13 cellular contexts compared by ENCODE assay signal in genomic region chr6:329888-330691, GRCh38. TPM values are rescaled to one million over a fixed set of nuclear protein-coding genes. Genes with fewer than 3 reads are reported as not detected.
A peak's percentile ranks its signal among the peaks of the same experiment; 100 is the strongest.
DNase-seq lines count a peak whose midpoint lies in the region; ATAC-seq and TF ChIP-seq lines count a peak whose summit lies in the region.
"Had no signal": no experiment of that assay in that cellular context is flagged by ENCODE, and none has a peak within 500 bp of the region (broad histone marks: within the 10 kb centered on the region; RNA-seq: fewer than 3 reads in every experiment).

No MANE protein-coding gene starts in this region.

- no peak overlapping the region for H3K4me2 ChIP-seq in neuronal stem cell (ENCODE audit: insufficient read depth, low read length, poor library complexity, severe bottlenecking)

- H3K36me3 ChIP-seq in brain microvascular endothelial cell (replicated peaks) (peaks cover 4% of the 10 kb centered on the region), neuronal stem cell (replicated peaks in 1 of 2; ENCODE audit: control insufficient read depth in 2 of 2, insufficient read depth in 2 of 2, low read length in 2 of 2) (no peaks in the 10 kb centered on the region), ascending aorta (no peaks in the 10 kb centered on the region)

- H3K14ac ChIP-seq in neuronal stem cell (ENCODE audit: low read length) = no peak overlapping the region

- H2AK5ac ChIP-seq in neuronal stem cell (ENCODE audit: low read depth, low read length) = no peak overlapping the region

- ATAC-seq in HG02798 (IDR thresholded peaks at IDR 0.05; ENCODE audit: poor library complexity, unreplicated experiment) = peak; percentile 18
- no peak for ATAC-seq in GM18519 (IDR thresholded peaks at IDR 0.05; ENCODE audit: low FRiP score, unreplicated experiment)
- no peak for ATAC-seq in GM18498 (IDR thresholded peaks at IDR 0.05; ENCODE audit: unreplicated experiment)
- ATAC-seq: stimulated activated naive CD8-positive, alpha-beta T cell treated with anti-CD3 and anti-CD28 coated beads, Interleukin-15, amount 100 ng/mL, for 72 hours had no signal

- H4K8ac ChIP-seq in neuronal stem cell (ENCODE audit: low read depth, low read length) = no peak overlapping the region

- peak overlapping the region; percentile 19; the same call in 1 of the 2 replicates for H3K4me3 ChIP-seq in GM08714 (ENCODE audit: low read length)
- no peak overlapping the region for H3K4me3 ChIP-seq in brain microvascular endothelial cell (ENCODE audit: low read depth, low read length)
- H3K4me3 ChIP-seq in neuronal stem cell (ENCODE audit: low read length in 2 of 2) = no peak overlapping the region
- H3K4me3 ChIP-seq in ascending aorta = no peak overlapping the region

- H3K79me1 ChIP-seq in neuronal stem cell (ENCODE audit: low read depth, low read length) = peaks cover 1% of the 10 kb centered on the region

- H4K91ac ChIP-seq in neuronal stem cell (ENCODE audit: low read depth, low read length, poor library complexity) = no peak overlapping the region

- H3K27me3 ChIP-seq in brain microvascular endothelial cell (replicated peaks) (no peaks in the 10 kb centered on the region), neuronal stem cell (ENCODE audit: control insufficient read depth in 3 of 3, insufficient read depth in 3 of 3, low read depth in 1 of 3, low read length in 3 of 3) (no peaks in the 10 kb centered on the region), ascending aorta (no peaks in the 10 kb centered on the region)

- no peak overlapping the region for H3K4ac ChIP-seq in neuronal stem cell (ENCODE audit: low read length)

- peak overlapping the region; percentile 17 for H3K23ac ChIP-seq in neuronal stem cell (ENCODE audit: low read depth, low read length, poor library complexity)

- H2AFZ ChIP-seq in neuronal stem cell (ENCODE audit: low read length) = no peak overlapping the region

- no peak overlapping the region for H2BK15ac ChIP-seq in neuronal stem cell (ENCODE audit: low read length)

- no peak overlapping the region for H2BK12ac ChIP-seq in neuronal stem cell (ENCODE audit: low read length)

- H3K4me1 ChIP-seq in neuronal stem cell (ENCODE audit: control insufficient read depth in 2 of 2, insufficient read depth in 1 of 2, low read depth in 1 of 2, low read length in 2 of 2) (no peaks in the 10 kb centered on the region), ascending aorta (peaks cover 3 to 8% of the 10 kb centered on the region in 2 donors)

- no peak overlapping the region for H3K18ac ChIP-seq in neuronal stem cell (ENCODE audit: low read length)

- no CpG with 5 or more reads among the region's 15 CpGs for WGBS in neuronal stem cell (ENCODE audit: extremely low coverage in 2 of 2, insufficient read length in 2 of 2, insufficient replicate concordance in 1 of 2), 2 donors

- H2BK120ac ChIP-seq in neuronal stem cell (ENCODE audit: low read depth, low read length) = no peak overlapping the region

- TF ChIP-seq CTCF in brain microvascular endothelial cell (IDR thresholded peaks at IDR 0.05; ENCODE audit: low read depth, low read length, missing control alignments) (peak; percentile 10), ascending aorta (IDR thresholded peaks at IDR 0.05) (no peak)

- no peak overlapping the region for H3K9ac ChIP-seq in neuronal stem cell (ENCODE audit: low read depth, low read length, poor library complexity)

- no peak overlapping the region for H2BK5ac ChIP-seq in neuronal stem cell (ENCODE audit: low read length)

- H3K9me3 ChIP-seq in neuronal stem cell (replicated peaks in 1 of 2; ENCODE audit: control insufficient read depth in 2 of 2, insufficient read depth in 1 of 2, low read depth in 1 of 2, low read length in 2 of 2) (peaks cover 0 to 23% of the 10 kb centered on the region in 2 donors), ascending aorta (no peaks in the 10 kb centered on the region)

- in situ Hi-C loops in brain microvascular endothelial cell (cut with HindIII; ENCODE audit: low pct_ligation_motif_present, low sequenced_read_pairs) = no loop called here

- H3K27ac ChIP-seq in brain microvascular endothelial cell (no peak overlapping the region), neuronal stem cell (replicated peaks; ENCODE audit: low read length) (no peak overlapping the region), ascending aorta (no peak overlapping the region)
- H3K27ac ChIP-seq: C4-2B, epithelial cell of prostate had no signal

- DNase-seq in brain microvascular endothelial cell (no peak), neuronal stem cell (ENCODE audit: low spot score) (no peak), DMS153 treated with DMSO at 0.1 percent for 48 hours (lab: John Stamatoyannopoulos, UW; ENCODE audit: unreplicated experiment) (no peak), ascending aorta (ENCODE audit: low spot score in 2 of 2) (no peak)
- DNase-seq: activated CD4-positive, alpha-beta T cell treated with anti-CD3 and anti-CD28 coated beads, Interleukin-2, amount 10 ng/mL, durations not matched to agents 24 days and 14 days; stimulated activated naive CD8-positive, alpha-beta T cell treated with anti-CD3 and anti-CD28 coated beads, Interleukin-15, amount 100 ng/mL, for 72 hours; T-cell had no signal

- intact Hi-C loops in ascending aorta (cut with DNase I) = no loop called here

RNA-seq across cellular contexts. Expression of gene DUSP22, which starts 37.8 kb away (rescaled TPM):
- polyA plus RNA-seq in neuronal stem cell (2013, experiment 1 of 2) = 44.1 TPM
- polyA plus RNA-seq in neuronal stem cell (2013, experiment 2 of 2) = 44.2 TPM
- total RNA-seq in ascending aorta = 216 TPM
